In genomic region chr9:2008372-2008771, GRCh38 we compare ENCODE assay signal across 2 cellular contexts.
TF ChIP-seq lines count a peak whose summit lies in the region.

No MANE protein-coding gene starts in this region.

TF ChIP-seq in HepG2, 621 proteins besides CTCF, POLR2A, EP300 and RAD21:
- no peak for TF ChIP-seq BATF2 (CRISPR knock-in tag; IDR thresholded peaks at IDR 0.05)
- TF ChIP-seq HOXA3 (CRISPR knock-in tag; IDR thresholded peaks at IDR 0.05), result no peak
- TF ChIP-seq MAFK (conservative IDR thresholded peaks at IDR 0.05 in 1 of 2, IDR thresholded peaks at IDR 0.05 in 1 of 2; ENCODE audit: low read length in 2 of 2), result peak; percentile 44 to 67; a peak in 2 of 4 replicates
- TF ChIP-seq ZKSCAN5 (CRISPR knock-in tag; IDR thresholded peaks at IDR 0.05), result no peak
- TF ChIP-seq MAFF (IDR thresholded peaks at IDR 0.05; ENCODE audit: low read depth, low read length), result peak; percentile 58; the same call in 1 of the 2 replicates

TF ChIP-seq in IMR-90, 13 proteins besides CTCF, POLR2A, EP300 and RAD21:
- TF ChIP-seq CEBPB (IDR thresholded peaks at IDR 0.05; ENCODE audit: low read depth, low read length) (no peak), MAFK (IDR thresholded peaks at IDR 0.05; ENCODE audit: low read depth, low read length) (0 out of 2 replicates have a peak, but pooled peaks have one; percentile 19), MAZ (IDR thresholded peaks at IDR 0.05; ENCODE audit: borderline replicate concordance, low read depth, low read length) (no peak)
TF ChIP-seq in IMR-90: peak in this region for 1.
